In genomic region chr10:36647540-36647939, GRCh38 we compare ENCODE assay signal across 15 cellular contexts.
A peak's percentile ranks its signal among the peaks of the same experiment; 100 is the strongest.
DNase-seq lines count a peak whose midpoint lies in the region; ATAC-seq and TF ChIP-seq lines count a peak whose summit lies in the region.
"Had no signal": no experiment of that assay in that cellular context is flagged by ENCODE, and none has a peak within 500 bp of the region (broad histone marks: within the 10 kb centered on the region; RNA-seq: fewer than 3 reads in every experiment).

No MANE protein-coding gene starts in this region.

- H3K36me3 ChIP-seq in NT2/D1 (ENCODE audit: insufficient read depth, insufficient read length, low read length) (no peaks in the 10 kb centered on the region), endodermal cell (ENCODE audit: control insufficient read depth, insufficient read depth, low read length) (no peaks in the 10 kb centered on the region), colonic mucosa (no peaks in the 10 kb centered on the region)
- H3K36me3 ChIP-seq: BLaER1 treated with 17β-estradiol and CSF1 and Interleukin-3, amounts not matched to agents 10 nM and 100 nM had no signal

- H3K4me3 Mint-ChIP-seq in endodermal cell: no peak overlapping the region
- H3K4me3 Mint-ChIP-seq in activated CD8-positive, alpha-beta memory T cell treated with anti-CD3 and anti-CD28 coated beads, Interleukin-2, amount 10 ng/mL, durations not matched to agents 7 days and 5 days: no peak overlapping the region
- H3K4me3 Mint-ChIP-seq: CD4-positive, CD25-positive, alpha-beta regulatory T cell had no signal

- H3K27ac ChIP-seq in endodermal cell (ENCODE audit: low read depth, low read length) (no peak overlapping the region), colonic mucosa (no peak overlapping the region)
- H3K27ac ChIP-seq: BLaER1 treated with 17β-estradiol and CSF1 and Interleukin-3, amounts not matched to agents 10 nM and 100 nM had no signal

- no peak for ATAC-seq in activated CD8-positive, alpha-beta memory T cell treated with anti-CD3 and anti-CD28 coated beads, Interleukin-2, amount 10 ng/mL, durations not matched to agents 7 days and 5 days

- CTCF ChIA-PET in activated CD8-positive, alpha-beta memory T cell treated with anti-CD3 and anti-CD28 coated beads, Interleukin-2, amount 10 ng/mL, durations not matched to agents 7 days and 5 days (lab: Charles Lee): no interaction called here

- WGBS in endodermal cell (ENCODE audit: insufficient coverage in 1 of 2, insufficient read length in 1 of 2), 2 experiments: 73 to 78% methylated on average over 10 of the region's 10 CpGs

- TF ChIP-seq CTCF in endodermal cell (conservative IDR thresholded peaks at IDR 0.05) (no peak), colonic mucosa (IDR thresholded peaks at IDR 0.05) (no peak)

- no peak overlapping the region for H3K9ac ChIP-seq in NT2/D1 (ENCODE audit: insufficient read length, low read depth)
- no peak overlapping the region for H3K9ac ChIP-seq in endodermal cell (ENCODE audit: extremely low read depth, low read length, poor library complexity, severe bottlenecking)
- no peak overlapping the region for H3K9ac ChIP-seq in colonic mucosa (ENCODE audit: low read depth in 2 of 2, low read length in 2 of 2)
- H3K9ac ChIP-seq: BLaER1 treated with 17β-estradiol and CSF1 and Interleukin-3, amounts not matched to agents 10 nM and 100 nM had no signal

- intact Hi-C loops in colonic mucosa (cut with DNase I): no loop called here

- H3K4me3 ChIP-seq in NT2/D1 (ENCODE audit: insufficient read length, low read depth) (no peak overlapping the region), endodermal cell (ENCODE audit: low read length) (no peak overlapping the region), colonic mucosa (no peak overlapping the region)
- H3K4me3 ChIP-seq: BLaER1 treated with 17β-estradiol and CSF1 and Interleukin-3, amounts not matched to agents 10 nM and 100 nM had no signal

- H3K4me1 ChIP-seq in NT2/D1 (ENCODE audit: insufficient read depth, insufficient read length): no peaks in the 10 kb centered on the region
- H3K4me1 ChIP-seq in endodermal cell (ENCODE audit: control insufficient read depth, insufficient read depth, low read length): no peaks in the 10 kb centered on the region
- no peaks in the 10 kb centered on the region for H3K4me1 ChIP-seq in colonic mucosa
- H3K4me1 ChIP-seq: BLaER1 treated with 17β-estradiol and CSF1 and Interleukin-3, amounts not matched to agents 10 nM and 100 nM had no signal

- H3K9me3 Mint-ChIP-seq in endodermal cell: peaks cover 4% of the 10 kb centered on the region
- peaks cover 8% of the 10 kb centered on the region for H3K9me3 Mint-ChIP-seq in activated CD8-positive, alpha-beta memory T cell treated with anti-CD3 and anti-CD28 coated beads, Interleukin-2, amount 10 ng/mL, durations not matched to agents 7 days and 5 days (ENCODE audit: low read depth)

- DNase-seq in ELF-1 (ENCODE audit: low read depth, low spot score) (peak; percentile 16), NT2/D1 (ENCODE audit: low read depth, low spot score) (peak; percentile 46), endodermal cell (peak; percentile 55), iPS-NIHi11 (ENCODE audit: low spot score) (peak; percentile 7), NCI-H69 (lab: John Stamatoyannopoulos, UW) (no peak), OCI-M2 (lab: John Stamatoyannopoulos, UW; ENCODE audit: unreplicated experiment) (no peak), colonic mucosa (no peak)
- DNase-seq in activated CD8-positive, alpha-beta memory T cell treated with anti-CD3 and anti-CD28 coated beads, Interleukin-2, amount 10 ng/mL, durations not matched to agents 7 days and 5 days: no peak
- DNase-seq: 8988T; ACHN; Calu3; CD4-positive, CD25-positive, alpha-beta regulatory T cell; DMS79; IMR-90 had no signal

- H3K27ac Mint-ChIP-seq in endodermal cell: no peak overlapping the region
- H3K27ac Mint-ChIP-seq in activated CD8-positive, alpha-beta memory T cell treated with anti-CD3 and anti-CD28 coated beads, Interleukin-2, amount 10 ng/mL, durations not matched to agents 7 days and 5 days: no peak overlapping the region
- H3K27ac Mint-ChIP-seq: CD4-positive, CD25-positive, alpha-beta regulatory T cell had no signal

- no peaks in the 10 kb centered on the region for H3K36me3 Mint-ChIP-seq in endodermal cell (ENCODE audit: low read depth)
- no peaks in the 10 kb centered on the region for H3K36me3 Mint-ChIP-seq in activated CD8-positive, alpha-beta memory T cell treated with anti-CD3 and anti-CD28 coated beads, Interleukin-2, amount 10 ng/mL, durations not matched to agents 7 days and 5 days
- H3K36me3 Mint-ChIP-seq: CD4-positive, CD25-positive, alpha-beta regulatory T cell had no signal

- H3K27me3 ChIP-seq in NT2/D1 (ENCODE audit: insufficient read depth, insufficient read length) (no peaks in the 10 kb centered on the region), endodermal cell (ENCODE audit: control insufficient read depth, insufficient read depth, low read length, poor library complexity, severe bottlenecking) (no peaks in the 10 kb centered on the region), colonic mucosa (no peaks in the 10 kb centered on the region)
- H3K27me3 ChIP-seq: BLaER1 treated with 17β-estradiol and CSF1 and Interleukin-3, amounts not matched to agents 10 nM and 100 nM had no signal

- H3K27me3 Mint-ChIP-seq in endodermal cell (ENCODE audit: insufficient read depth): no peaks in the 10 kb centered on the region
- no peaks in the 10 kb centered on the region for H3K27me3 Mint-ChIP-seq in activated CD8-positive, alpha-beta memory T cell treated with anti-CD3 and anti-CD28 coated beads, Interleukin-2, amount 10 ng/mL, durations not matched to agents 7 days and 5 days
- H3K27me3 Mint-ChIP-seq: CD4-positive, CD25-positive, alpha-beta regulatory T cell had no signal

- H3K9me3 ChIP-seq in NT2/D1 (ENCODE audit: insufficient read depth, low read length) (peaks cover 7% of the 10 kb centered on the region; the same call in 1 of the 2 replicates), endodermal cell (ENCODE audit: control insufficient read depth, low read length) (no peaks in the 10 kb centered on the region), colonic mucosa (no peaks in the 10 kb centered on the region)
- H3K9me3 ChIP-seq: BLaER1 treated with 17β-estradiol and CSF1 and Interleukin-3, amounts not matched to agents 10 nM and 100 nM had no signal

- H3K4me1 Mint-ChIP-seq in endodermal cell: peaks cover 6% of the 10 kb centered on the region
- H3K4me1 Mint-ChIP-seq in activated CD8-positive, alpha-beta memory T cell treated with anti-CD3 and anti-CD28 coated beads, Interleukin-2, amount 10 ng/mL, durations not matched to agents 7 days and 5 days: no peaks in the 10 kb centered on the region
- H3K4me1 Mint-ChIP-seq: CD4-positive, CD25-positive, alpha-beta regulatory T cell had no signal

Comparison
In these comparisons a context has a peak if more than half of its experiments do, and no peak if none do; other contexts are left out.
1. DNase-seq: peak in ELF-1 (single experiment), NT2/D1 (single experiment), endodermal cell (single experiment) and iPS-NIHi11 (single experiment); none in activated CD8-positive, alpha-beta memory T cell treated with anti-CD3 and anti-CD28 coated beads, Interleukin-2, amount 10 ng/mL, durations not matched to agents 7 days and 5 days (single experiment), NCI-H69 (single experiment), OCI-M2 (single experiment) and colonic mucosa (single experiment).